ENCODE assay signal across 7 cellular contexts in the genomic region with DNA sequence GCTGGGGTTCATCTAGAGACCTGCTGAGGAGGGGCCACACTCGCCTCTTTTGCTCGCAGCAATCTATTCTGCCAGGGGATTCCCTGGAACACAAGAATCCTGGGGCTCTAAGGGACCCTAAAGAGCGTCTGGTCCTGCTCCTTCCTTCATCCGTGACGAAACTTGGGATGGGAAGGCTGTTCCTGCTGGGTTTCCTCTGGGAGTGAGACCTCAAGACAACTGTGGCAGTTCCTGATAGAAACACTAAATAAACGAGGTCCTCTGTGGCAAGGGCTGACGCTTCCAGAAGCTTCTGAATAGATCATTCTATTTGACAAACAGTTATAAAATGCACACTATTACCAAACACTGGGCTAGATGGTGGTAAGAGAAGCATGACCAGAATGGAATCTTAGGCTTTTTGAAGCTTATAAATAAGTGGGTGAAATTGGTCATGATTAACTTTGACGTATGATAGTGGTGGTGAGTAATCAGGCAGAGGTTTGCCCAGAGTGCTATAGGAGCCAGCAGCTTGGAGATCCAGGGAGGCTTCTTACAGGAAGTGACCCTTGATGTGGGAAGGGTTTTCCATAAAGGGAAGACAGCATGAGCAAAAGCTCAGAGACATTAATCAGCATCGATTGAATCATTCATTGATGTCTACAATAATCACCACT.
DNase-seq lines count a peak whose midpoint lies in the region; ATAC-seq, FAIRE-seq and TF ChIP-seq lines count a peak whose summit lies in the region.
"Not testable (repeated sequence)": the region's sequence is repeated elsewhere in the genome, so short reads cannot be mapped to it uniquely, and the experiment has no call there.

No MANE protein-coding gene starts in this region.

- not testable (repeated sequence) for H4K91ac ChIP-seq in mesenchymal stem cell (ENCODE audit: low read length)

- H3K4me1 Mint-ChIP-seq in WTC11; glutamatergic neuron (ENCODE audit: low read depth, unreplicated experiment); progenitor cell of endocrine pancreas (ENCODE audit: low read depth): not testable (repeated sequence)

- DNase-seq in GM03348 (ENCODE audit: low spot score) (peak; percentile 12), bronchial epithelial cell (ENCODE audit: low read depth) (peak; percentile 33)
- DNase-seq in WTC11 (ENCODE audit: low spot score); glutamatergic neuron; mesenchymal stem cell; progenitor cell of endocrine pancreas (ENCODE audit: low spot score, unreplicated experiment): not testable (repeated sequence)

- not testable (repeated sequence) for H2BK120ac ChIP-seq in mesenchymal stem cell (ENCODE audit: low read depth, low read length)

- not testable (repeated sequence) for H2AK5ac ChIP-seq in mesenchymal stem cell (ENCODE audit: low read length, severe bottlenecking)

- H3K79me1 ChIP-seq in mesenchymal stem cell (replicated peaks; ENCODE audit: low read length, poor library complexity, severe bottlenecking), result not testable (repeated sequence)

- H4K8ac ChIP-seq in mesenchymal stem cell (ENCODE audit: low read length), result not testable (repeated sequence)

- not testable (repeated sequence) for H3K9me3 ChIP-seq in HUES64 (ENCODE audit: insufficient read depth, low read depth, low read length); mesenchymal stem cell (ENCODE audit: control insufficient read depth, low read length)

- not testable (repeated sequence) for H2AFZ ChIP-seq in mesenchymal stem cell (ENCODE audit: low read depth, low read length)

- TF ChIP-seq CTCF in WTC11 (IDR thresholded peaks at IDR 0.05); bronchial epithelial cell (IDR thresholded peaks at IDR 0.05; ENCODE audit: insufficient read depth, low read length, severe bottlenecking); glutamatergic neuron (IDR thresholded peaks at IDR 0.05; ENCODE audit: partially characterized antibody, unreplicated experiment); progenitor cell of endocrine pancreas (IDR thresholded peaks at IDR 0.05; ENCODE audit: unreplicated experiment): not testable (repeated sequence)

- CTCF ChIA-PET in WTC11 (lab: Charles Lee), result not testable (repeated sequence)

- FAIRE-seq in bronchial epithelial cell (lab: Jason Lieb, UNC), result not testable (repeated sequence)

- not testable (repeated sequence) for H3K36me3 Mint-ChIP-seq in WTC11; progenitor cell of endocrine pancreas (ENCODE audit: insufficient read depth)
- peaks cover 13% of the 10 kb centered on the region for H3K36me3 Mint-ChIP-seq in glutamatergic neuron (ENCODE audit: unreplicated experiment)

- H3K9me3 Mint-ChIP-seq in WTC11 (peaks cover 15% of the 10 kb centered on the region), progenitor cell of endocrine pancreas (ENCODE audit: low read depth) (peaks cover 15% of the 10 kb centered on the region)
- H3K9me3 Mint-ChIP-seq in glutamatergic neuron (ENCODE audit: unreplicated experiment), result not testable (repeated sequence)

- H3K4me1 ChIP-seq in HUES64 (ENCODE audit: insufficient read depth, low read length); mesenchymal stem cell (ENCODE audit: control insufficient read depth, insufficient read depth, low read depth, low read length): not testable (repeated sequence)

- not testable (repeated sequence) for H3K36me3 ChIP-seq in HUES64 (ENCODE audit: insufficient read depth, low read length); bronchial epithelial cell (ENCODE audit: control insufficient read depth, insufficient read depth, low read length); mesenchymal stem cell (ENCODE audit: control insufficient read depth in 1 of 2, insufficient read depth in 2 of 2, low read depth in 1 of 2, low read length in 2 of 2)

- peaks cover 67% of the 10 kb centered on the region for H3K27me3 Mint-ChIP-seq in WTC11 (ENCODE audit: low read depth)
- peaks cover 10% of the 10 kb centered on the region for H3K27me3 Mint-ChIP-seq in glutamatergic neuron (ENCODE audit: unreplicated experiment)
- peaks cover 39% of the 10 kb centered on the region for H3K27me3 Mint-ChIP-seq in progenitor cell of endocrine pancreas

- not testable (repeated sequence) for H2BK12ac ChIP-seq in mesenchymal stem cell (ENCODE audit: low read length in 2 of 2)

- H3K4me2 ChIP-seq in mesenchymal stem cell (ENCODE audit: low read length, poor library complexity, severe bottlenecking), result not testable (repeated sequence)

- H3K23ac ChIP-seq in mesenchymal stem cell (ENCODE audit: low read length in 2 of 2), result not testable (repeated sequence)

- peak overlapping the region; percentile 66 for H3K4me3 Mint-ChIP-seq in WTC11
- peak overlapping the region; percentile 85 for H3K4me3 Mint-ChIP-seq in glutamatergic neuron (ENCODE audit: unreplicated experiment)
- peak overlapping the region; percentile 68 for H3K4me3 Mint-ChIP-seq in progenitor cell of endocrine pancreas (ENCODE audit: low read depth)

- not testable (repeated sequence) for H3K27ac ChIP-seq in HUES64 (ENCODE audit: low read depth, low read length); mesenchymal stem cell (ENCODE audit: low read length, poor library complexity, severe bottlenecking)

- not testable (repeated sequence) for H3K18ac ChIP-seq in mesenchymal stem cell (ENCODE audit: low read depth in 1 of 2, low read length in 2 of 2)

- not testable (repeated sequence) for H3K4ac ChIP-seq in mesenchymal stem cell (ENCODE audit: low read depth in 1 of 2, low read length in 2 of 2)

- H3K14ac ChIP-seq in mesenchymal stem cell (ENCODE audit: low read length in 2 of 2), result not testable (repeated sequence)

- H2BK5ac ChIP-seq in mesenchymal stem cell (ENCODE audit: low read depth, low read length, poor library complexity, severe bottlenecking), result not testable (repeated sequence)

- H3K4me3 ChIP-seq in HUES64 (ENCODE audit: low read length), result peak overlapping the region; percentile 31; the same call in 1 of the 2 replicates
- not testable (repeated sequence) for H3K4me3 ChIP-seq in bronchial epithelial cell (ENCODE audit: low read depth, low read length); mesenchymal stem cell (ENCODE audit: insufficient read depth in 1 of 2, low read depth in 1 of 2, low read length in 2 of 2)

- not testable (repeated sequence) for H2BK15ac ChIP-seq in mesenchymal stem cell (ENCODE audit: low read depth, poor library complexity, severe bottlenecking)

- peaks cover 32% of the 10 kb centered on the region for H3K27me3 ChIP-seq in HUES64 (ENCODE audit: insufficient read depth, low read length)
- H3K27me3 ChIP-seq in bronchial epithelial cell (ENCODE audit: control insufficient read depth, insufficient read depth, low read length); mesenchymal stem cell (ENCODE audit: control insufficient read depth in 1 of 2, insufficient read depth in 1 of 2, low read length in 2 of 2): not testable (repeated sequence)

- H3K9ac ChIP-seq in HUES64 (ENCODE audit: low read depth, low read length), result not testable (repeated sequence)
- peak overlapping the region; percentile 59 for H3K9ac ChIP-seq in mesenchymal stem cell (ENCODE audit: low read length)

- H3K27ac Mint-ChIP-seq in WTC11, result not testable (repeated sequence)
- H3K27ac Mint-ChIP-seq in glutamatergic neuron (ENCODE audit: unreplicated experiment) (peak overlapping the region; percentile 72), progenitor cell of endocrine pancreas (peak overlapping the region; percentile 69)

- POLR2A ChIA-PET in WTC11 (lab: Charles Lee), result not testable (repeated sequence)

- WGBS in HUES64, result 61% methylated on average over 7 of the region's 9 CpGs
- 94% methylated on average over 2 of the region's 9 CpGs for WGBS in mesenchymal stem cell

- ATAC-seq in WTC11, result not testable (repeated sequence)
